14 cellular contexts compared by ENCODE assay signal in genomic region chr9:79741381-79741780, GRCh38.
DNase-seq lines count a peak whose midpoint lies in the region; ATAC-seq, FAIRE-seq and TF ChIP-seq lines count a peak whose summit lies in the region.
"Had no signal": no experiment of that assay in that cellular context is flagged by ENCODE, and none has a peak within 500 bp of the region (broad histone marks: within the 10 kb centered on the region; RNA-seq: fewer than 3 reads in every experiment).

No MANE protein-coding gene starts in this region.

- H3K27me3 ChIP-seq in adipocyte (replicated peaks; ENCODE audit: control insufficient read depth, insufficient read depth, low read length) = peaks cover 28% of the 10 kb centered on the region
- no peaks in the 10 kb centered on the region for H3K27me3 ChIP-seq in endothelial cell of umbilical vein (ENCODE audit: control insufficient read depth in 2 of 2, insufficient read depth in 2 of 2, low read length in 2 of 2)

- TF ChIP-seq POLR2A in endothelial cell of umbilical vein (IDR thresholded peaks at IDR 0.05; ENCODE audit: low read depth, low read length) (no peak), lower leg skin (IDR thresholded peaks at IDR 0.05) (no peak)

- no peak for ATAC-seq in GM21528 (IDR thresholded peaks at IDR 0.05; ENCODE audit: low FRiP score, unreplicated experiment)
- ATAC-seq: GM23338 had no signal

- 79 to 84% methylated on average over 3 of the region's 3 CpGs for WGBS in lower leg skin, 2 donors

- no peaks in the 10 kb centered on the region for H3K79me2 ChIP-seq in endothelial cell of umbilical vein (ENCODE audit: control insufficient read depth, insufficient read depth, low read length)

- no peak overlapping the region for H3K4me2 ChIP-seq in endothelial cell of umbilical vein (ENCODE audit: insufficient read depth, low read length)
- H3K4me2 ChIP-seq: GM23338 had no signal

- H3K9me3 ChIP-seq in adipocyte (ENCODE audit: control insufficient read depth, low read length) = no peaks in the 10 kb centered on the region
- no peaks in the 10 kb centered on the region for H3K9me3 ChIP-seq in endothelial cell of umbilical vein (replicated peaks; ENCODE audit: control insufficient read depth, insufficient read depth, low read length)

- H3K9me1 ChIP-seq in endothelial cell of umbilical vein (replicated peaks; ENCODE audit: control insufficient read depth, extremely low read depth, insufficient read depth, low read length) = no peaks in the 10 kb centered on the region

- no peaks in the 10 kb centered on the region for H3K4me1 ChIP-seq in adipocyte (ENCODE audit: control insufficient read depth, insufficient read depth, low read length)
- no peaks in the 10 kb centered on the region for H3K4me1 ChIP-seq in endothelial cell of umbilical vein (ENCODE audit: control insufficient read depth, extremely low read depth, insufficient read depth, low read length)

- CTCF ChIA-PET in endothelial cell of umbilical vein (lab: Charles Lee) = interaction anchor here (0.9 to 1.2 kb wide), 2 partner anchors 15 to 16 kb away, joined by 3 read pairs; no protein-coding TSS in a partner anchor

- BruUV-seq in endothelial cell of umbilical vein (replicated peaks; lab: Mats Ljungman, UMichigan) = no TSS peak

- in situ Hi-C loops in astrocyte of the spinal cord (cut with HindIII; ENCODE audit: low sequenced_read_pairs) = no loop called here

- no peak for FAIRE-seq in endothelial cell of umbilical vein (lab: Jason Lieb, UNC)
- FAIRE-seq: A204.1 had no signal

- dilution Hi-C loops in endothelial cell of umbilical vein (cut with MboI; ENCODE audit: extremely low pct_ligation_motif_present, low sequenced_read_pairs) = no loop called here

- TF ChIP-seq CTCF in astrocyte of the spinal cord (IDR thresholded peaks at IDR 0.05; ENCODE audit: low read depth, low read length) = no peak
- TF ChIP-seq CTCF in endothelial cell of umbilical vein (IDR thresholded peaks at IDR 0.05; ENCODE audit: extremely low read depth in 1 of 2, insufficient read depth in 1 of 2, low read depth in 1 of 2, low read length in 2 of 2) = no peak
- no peak for TF ChIP-seq CTCF in retinal pigment epithelial cell (conservative IDR thresholded peaks at IDR 0.05; ENCODE audit: low read depth, low read length)
- no peak for TF ChIP-seq CTCF in lower leg skin (IDR thresholded peaks at IDR 0.05)

- no peak overlapping the region for H3K4me3 ChIP-seq in adipocyte (ENCODE audit: low read length)
- no peak overlapping the region for H3K4me3 ChIP-seq in astrocyte of the spinal cord (ENCODE audit: low read depth, low read length)
- H3K4me3 ChIP-seq in endothelial cell of umbilical vein (replicated peaks in 1 of 3; ENCODE audit: insufficient read depth in 1 of 3, low read depth in 1 of 3, low read length in 3 of 3) = no peak overlapping the region
- H3K4me3 ChIP-seq in retinal pigment epithelial cell (ENCODE audit: low read length) = no peak overlapping the region
- H3K4me3 ChIP-seq in lower leg skin (ENCODE audit: low read depth, poor library complexity, severe bottlenecking) = no peak overlapping the region
- H3K4me3 ChIP-seq: GM23338 had no signal

- intact Hi-C loops in endothelial cell of umbilical vein (cut with micrococcal nuclease) (no loop called here), lower leg skin (cut with DNase I; ENCODE audit: low total_unique reads) (no loop called here)

- H3K9ac ChIP-seq in adipocyte (ENCODE audit: low read length) (no peak overlapping the region), endothelial cell of umbilical vein (replicated peaks; ENCODE audit: extremely low read depth, insufficient read depth, low read length) (no peak overlapping the region)

- H3K36me3 ChIP-seq in adipocyte (ENCODE audit: control insufficient read depth, insufficient read depth, low read length, severe bottlenecking) (no peaks in the 10 kb centered on the region), endothelial cell of umbilical vein (ENCODE audit: control insufficient read depth in 2 of 2, extremely low read depth in 1 of 2, insufficient read depth in 2 of 2, low read length in 2 of 2) (no peaks in the 10 kb centered on the region)

- POLR2A ChIA-PET in endothelial cell of umbilical vein (lab: Charles Lee) = no interaction called here

- H2AFZ ChIP-seq in endothelial cell of umbilical vein (ENCODE audit: low read depth, low read length) = no peak overlapping the region
- H2AFZ ChIP-seq: GM23338 had no signal

- no peak overlapping the region for H3K27ac ChIP-seq in endothelial cell of umbilical vein (ENCODE audit: insufficient read depth, low read depth, low read length)
- H3K27ac ChIP-seq: HL-60 had no signal

- peak; percentile 27 for DNase-seq in adipocyte (ENCODE audit: low read depth)
- DNase-seq in astrocyte of the spinal cord (ENCODE audit: low read depth, low spot score) = peak; percentile 32
- DNase-seq in endothelial cell of umbilical vein (ENCODE audit: low read depth, low spot score) = peak; percentile 9
- peak; percentile 13 for DNase-seq in retinal pigment epithelial cell (ENCODE audit: low read depth)
- no peak for DNase-seq in lower leg skin (ENCODE audit: low spot score in 2 of 2)
- DNase-seq in activated CD4-positive, alpha-beta T cell treated with anti-CD3 and anti-CD28 coated beads, Interleukin-2, amount 50 U/mL, for 4 hours = no peak
- DNase-seq: Calu3; CD4-positive, alpha-beta T cell; DMS 273 treated with DMSO at 0.1 percent for 48 hours; H7 had no signal

- H4K20me1 ChIP-seq in endothelial cell of umbilical vein (replicated peaks; ENCODE audit: control insufficient read depth, extremely low read depth, insufficient read depth, low read length) = no peaks in the 10 kb centered on the region

TF ChIP-seq in endothelial cell of umbilical vein, 7 proteins besides CTCF, POLR2A, EP300 and RAD21:
- TF ChIP-seq GATA2 (IDR thresholded peaks at IDR 0.05; ENCODE audit: insufficient read depth, insufficient read length, low read depth, low read length) (no peak), FOS (IDR thresholded peaks at IDR 0.05; ENCODE audit: borderline replicate concordance, insufficient read depth, low read length) (no peak), POLR2AphosphoS5 (IDR thresholded peaks at IDR 0.05; ENCODE audit: insufficient read depth, low read depth, low read length) (no peak), MYC (IDR thresholded peaks at IDR 0.05; ENCODE audit: low read depth, low read length) (no peak), EZH2 (IDR thresholded peaks at IDR 0.05; ENCODE audit: borderline replicate concordance, low read depth, low read length, severe bottlenecking) (no peak), JUN (IDR thresholded peaks at IDR 0.05; ENCODE audit: borderline replicate concordance, insufficient read depth, insufficient read length, low read depth) (no peak), MAX (IDR thresholded peaks at IDR 0.05; ENCODE audit: insufficient read depth, insufficient read length) (no peak)

Comparison
In these comparisons a context has a peak if more than half of its experiments do, and no peak if none do; other contexts are left out.
1. DNase-seq: peak in adipocyte (single experiment), astrocyte of the spinal cord (single experiment), endothelial cell of umbilical vein (single experiment) and retinal pigment epithelial cell (single experiment); none in lower leg skin (0 of 2) and activated CD4-positive, alpha-beta T cell treated with anti-CD3 and anti-CD28 coated beads, Interleukin-2, amount 50 U/mL, for 4 hours (0 of 2).